In genomic region chr16:72033437-72033836, GRCh38 we compare ENCODE assay signal across 10 cellular contexts. TPM values are rescaled to one million over a fixed set of nuclear protein-coding genes. Genes with fewer than 3 reads are reported as not detected.
"Had no signal": no experiment of that assay in that cellular context is flagged by ENCODE, and none has a peak within 500 bp of the region (broad histone marks: within the 10 kb centered on the region; RNA-seq: fewer than 3 reads in every experiment).

No MANE protein-coding gene starts in this region.

- H3K4me3 Mint-ChIP-seq: GM23338, H9, IgD-negative memory B cell had no signal

- H3K27ac ChIP-seq: HL-60 had no signal

- H3K4me2 ChIP-seq: GM23338 had no signal

- H3K4me3 ChIP-seq: GM23338 had no signal

- H3K27ac Mint-ChIP-seq: GM23338, H9, IgD-negative memory B cell had no signal

- FAIRE-seq: H1, H54, HepG2 had no signal

- H3K27me3 Mint-ChIP-seq: IgD-negative memory B cell had no signal

- DNase-seq: H9, HCEC 1CT, KBM-7 had no signal

- H3K4me1 Mint-ChIP-seq: IgD-negative memory B cell had no signal

- H2AFZ ChIP-seq: GM23338 had no signal

- ATAC-seq: GM23338, HepG2 had no signal

- H3K9me3 Mint-ChIP-seq: GM23338, H9, IgD-negative memory B cell had no signal

RNA-seq across cellular contexts. Expression of gene HP, which starts 20.9 kb away (rescaled TPM):
- total RNA-seq: GM23338, H1, H9, HT1080 had no signal
- polyA plus RNA-seq: H1, IgD-negative memory B cell had no signal

RNA-seq across cellular contexts. Expression of gene HPR, which starts 29.6 kb away (rescaled TPM):
- total RNA-seq: GM23338, H1, H9, HT1080 had no signal
- polyA plus RNA-seq: GM23338, IgD-negative memory B cell had no signal

RNA-seq across cellular contexts. Expression of gene PKD1L3, which starts 33.2 kb away (rescaled TPM):
- total RNA-seq: GM23338, H1, H9, HT1080 had no signal
- polyA plus RNA-seq: GM23338, IgD-negative memory B cell had no signal
